Comparison of ENCODE assay signal across 8 cellular contexts in genomic region chr20:63740070-63740500, GRCh38. TPM values are rescaled to one million over a fixed set of nuclear protein-coding genes. Genes with fewer than 3 reads are reported as not detected.
DNase-seq lines count a peak whose midpoint lies in the region; ATAC-seq and TF ChIP-seq lines count a peak whose summit lies in the region.

No MANE protein-coding gene starts in this region.

- no peaks in the 10 kb centered on the region for H3K36me3 ChIP-seq in breast epithelium

- no peaks in the 10 kb centered on the region for H3K9me3 ChIP-seq in breast epithelium

- H3K4me3 ChIP-seq in breast epithelium, result peak overlapping the region; percentile 60 to 83 (median 61)

- DNase-seq in D341Med (ENCODE audit: low spot score) (peak; percentile 87), RWPE1 (ENCODE audit: low spot score) (peak; percentile 68), breast epithelium (ENCODE audit: low spot score in 2 of 2) (no peak), iPS-NIHi11 (ENCODE audit: low spot score) (peak; percentile 76), NCI-H1436 (lab: John Stamatoyannopoulos, UW) (no peak)
- DNase-seq in stimulated activated CD4-positive, alpha-beta T cell treated with anti-CD3 and anti-CD28 coated beads, Interleukin-2, amount 100 ng/mL, for 48 hours, result peak; percentile 19 to 36

- intact Hi-C loops in breast epithelium (cut with DNase I; ENCODE audit: low total_unique reads), result no loop called here

- peaks cover 26 to 31% of the 10 kb centered on the region in 2 donors for H3K4me1 ChIP-seq in breast epithelium

- CTCF ChIA-PET in RWPE1 (lab: Yijun Ruan, JAX), result interaction anchor here (0.6 kb wide), 1 partner anchor 124 kb away, joined by 5 read pairs; no protein-coding TSS in a partner anchor

- no peaks in the 10 kb centered on the region for H3K27me3 ChIP-seq in breast epithelium

- TF ChIP-seq POLR2A in breast epithelium (IDR thresholded peaks at IDR 0.05), result no peak

- no peak for TF ChIP-seq CTCF in RWPE1 (conservative IDR thresholded peaks at IDR 0.05; ENCODE audit: low read depth)
- TF ChIP-seq CTCF in breast epithelium (IDR thresholded peaks at IDR 0.05), result no peak

- H3K27ac ChIP-seq in RWPE1, result peak overlapping the region; percentile 99
- peak overlapping the region; percentile 80 to 99 for H3K27ac ChIP-seq in breast epithelium

- POLR2A ChIA-PET in RWPE1 (lab: Yijun Ruan, JAX; ENCODE audit: low non-redundant PET), result interaction anchor here (1.2 kb wide), 1 partner anchor 32 kb away, joined by 6 read pairs; the partner anchor contains the start of genes ARFRP1 and ZGPAT

- ATAC-seq in HG02588 (IDR thresholded peaks at IDR 0.05; ENCODE audit: unreplicated experiment) (peak; percentile 15), HG02884 (IDR thresholded peaks at IDR 0.05; ENCODE audit: unreplicated experiment) (no peak)

RNA-seq across cellular contexts. Expression of gene SLC2A4RG, which starts 0.5 kb away (rescaled TPM):
- 10 to 100 TPM; 22.9 to 58.9 (median 36.9) TPM for total RNA-seq in breast epithelium

RNA-seq across cellular contexts. Expression of gene LIME1, which starts 3.6 kb away (rescaled TPM):
- 10 to 100 TPM in 2 of 3 donors, 1 to 10 TPM in 1; 7.0 to 16.7 (median 12.0) TPM for total RNA-seq in breast epithelium

RNA-seq across cellular contexts. Expression of gene ZGPAT, which starts 32.2 kb away (rescaled TPM):
- 10 to 100 TPM; 17.6 to 26.9 (median 24.9) TPM for total RNA-seq in breast epithelium

RNA-seq across cellular contexts. Expression of gene ARFRP1, which starts 32.3 kb away (rescaled TPM):
- total RNA-seq in breast epithelium, result 10 to 100 TPM; 30.7 to 41.0 (median 32.3) TPM

RNA-seq across cellular contexts. Expression of gene TNFRSF6B, which starts 43.6 kb away (rescaled TPM):
- total RNA-seq in breast epithelium, result 10 to 100 TPM in 1 of 3 donors, 1 to 10 TPM in 2; 2.8 to 40.0 (median 7.4) TPM

Comparison
In these comparisons a context has a peak if more than half of its experiments do, and no peak if none do; other contexts are left out.
1. DNase-seq: peak in D341Med (single experiment), RWPE1 (single experiment), iPS-NIHi11 (single experiment) and stimulated activated CD4-positive, alpha-beta T cell treated with anti-CD3 and anti-CD28 coated beads, Interleukin-2, amount 100 ng/mL, for 48 hours (2 of 2); none in breast epithelium (0 of 2) and NCI-H1436 (single experiment).